Comparison of ENCODE assay signal across 31 cellular contexts in the genomic region with DNA sequence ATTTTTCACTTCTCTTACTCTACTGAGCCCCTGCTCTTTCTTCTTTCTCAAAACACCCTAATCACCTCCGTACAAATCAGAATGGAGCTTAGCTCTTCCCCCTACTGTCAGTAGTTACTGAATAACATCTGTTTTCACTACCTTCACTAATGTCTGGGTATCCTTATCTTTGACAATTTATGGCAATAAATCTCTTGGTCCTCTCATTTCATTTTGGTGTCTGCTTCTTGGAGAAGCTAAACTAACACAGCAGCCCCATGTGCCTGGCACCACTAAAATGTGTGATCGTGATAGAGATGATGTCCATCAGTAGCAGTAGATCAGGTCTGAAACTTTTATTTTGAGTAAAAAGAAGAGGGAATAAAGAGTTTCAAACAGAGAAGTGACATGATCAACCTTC.
"Had no signal": no experiment of that assay in that cellular context is flagged by ENCODE, and none has a peak within 500 bp of the region (broad histone marks: within the 10 kb centered on the region; RNA-seq: fewer than 3 reads in every experiment).

No MANE protein-coding gene starts in this region.

- H3K36me3 ChIP-seq: adrenal gland, ascending aorta, brain microvascular endothelial cell, breast epithelium, cardiac muscle cell had no signal

- H3K27ac ChIP-seq: adrenal gland, ascending aorta, body of pancreas, brain microvascular endothelial cell, breast epithelium, cardiac muscle cell had no signal

- H3K27me3 ChIP-seq: adrenal gland, ascending aorta, body of pancreas, brain microvascular endothelial cell, breast epithelium, cardiac muscle cell had no signal

- ATAC-seq: activated naive CD4-positive, alpha-beta T cell treated with anti-CD3 and anti-CD28 coated beads, Interleukin-2, amount 50 U/mL, for 72 hours; activated naive CD8-positive, alpha-beta T cell treated with anti-CD3 and anti-CD28 coated beads, Interleukin-2, amount 50 U/mL, for 24 hours; activated T-cell treated with anti-CD3 and anti-CD28 coated beads, Interleukin-2, amount 50 U/mL, for 4 hours; activated T-cell treated with anti-CD3 and anti-CD28 coated beads, Interleukin-2, amount 50 U/mL, for 72 hours; activated T-helper 17 cell treated with anti-CD3 and anti-CD28 coated beads, Interleukin-2, amount 50 U/mL, for 72 hours; body of pancreas had no signal

- H3K4me1 ChIP-seq: ascending aorta, body of pancreas, breast epithelium had no signal

- H3K9me3 ChIP-seq: adrenal gland, ascending aorta, body of pancreas, breast epithelium had no signal

- DNase-seq: activated effector memory CD4-positive, alpha-beta T cell treated with anti-CD3 and anti-CD28 coated beads, Interleukin-2, amount 50 U/mL, for 16 hours; activated effector memory CD4-positive, alpha-beta T cell treated with Interleukin-2 at 50 U/mL for 16 hours; activated gamma-delta T cell; activated gamma-delta T cell treated with Interleukin-2 at 50 U/mL for 16 hours; activated naive CD4-positive, alpha-beta T cell; activated naive CD4-positive, alpha-beta T cell treated with anti-CD3 and anti-CD28 coated beads for 36 hours; activated naive CD4-positive, alpha-beta T cell treated with anti-CD3 and anti-CD28 coated beads, Interleukin-2, amount 10 ng/mL, durations not matched to agents 7 days and 5 days; activated naive CD4-positive, alpha-beta T cell treated with anti-CD3 and anti-CD28 coated beads, Interleukin-2, amount 50 U/mL, for 16 hours; activated naive CD4-positive, alpha-beta T cell treated with Interleukin-2 at 50 U/mL for 16 hours; activated naive CD8-positive, alpha-beta T cell treated with anti-CD3 and anti-CD28 coated beads for 36 hours; activated naive CD8-positive, alpha-beta T cell treated with anti-CD3 and anti-CD28 coated beads, Interleukin-2, amount 10 ng/mL, durations not matched to agents 7 days and 5 days; activated naive CD8-positive, alpha-beta T cell treated with anti-CD3 and anti-CD28 coated beads, Interleukin-2, amount 50 U/mL, for 24 hours; activated T-cell treated with anti-CD3 and anti-CD28 coated beads, Interleukin-2, amount 50 U/mL, for 24 hours; activated T-cell treated with anti-CD3 and anti-CD28 coated beads, Interleukin-2, amount 50 U/mL, for 4 hours; activated T-cell treated with anti-CD3 and anti-CD28 coated beads, Interleukin-2, amount 50 U/mL, for 48 hours; activated T-cell treated with anti-CD3 and anti-CD28 coated beads, Interleukin-2, amount 50 U/mL, for 72 hours; adrenal gland; amniotic stem cell; amygdala; anterior cingulate cortex; aorta; body of pancreas; brain microvascular endothelial cell; caudate nucleus; central memory CD4-positive, alpha-beta T cell; cerebellar nuclear complex had no signal

- H3K4me3 ChIP-seq: adrenal gland, ascending aorta, body of pancreas, breast epithelium, cardiac muscle cell had no signal
